ENCODE assay signal across 8 cellular contexts in genomic region chr22:39317756-39318506, GRCh38. TPM values are rescaled to one million over a fixed set of nuclear protein-coding genes. Genes with fewer than 3 reads are reported as not detected.
DNase-seq lines count a peak whose midpoint lies in the region; ATAC-seq and TF ChIP-seq lines count a peak whose summit lies in the region.

No MANE protein-coding gene starts in this region.

- no peak for TF ChIP-seq CTCF in CD8-positive, alpha-beta T cell (IDR thresholded peaks at IDR 0.05)
- TF ChIP-seq CTCF in NB4 (IDR thresholded peaks at IDR 0.05; ENCODE audit: low read depth, low read length) (no peak), neural cell (IDR thresholded peaks at IDR 0.05; ENCODE audit: poor library complexity, severe bottlenecking) (no peak)

- no peak for DNase-seq in CD8-positive, alpha-beta T cell
- no peak for DNase-seq in NB4 (ENCODE audit: low read depth)
- DNase-seq in mesenteric fat pad (ENCODE audit: low spot score): no peak
- DNase-seq in amygdala (lab: John Stamatoyannopoulos, UW): no peak

- peak overlapping the region; percentile 96 for H3K27ac Mint-ChIP-seq in CD8-positive, alpha-beta T cell

- intact Hi-C loops in CD8-positive, alpha-beta T cell (cut with DNase I, micrococcal nuclease): loop anchor here (2.0 to 10.0 kb wide), 7 partner anchors 75 to 923 kb away; partner anchors contain the start of genes APOBEC3C (in 1 of the 2), JOSD1 (in 1 of the 2) and SUN2 (in 1 of the 2)

- H3F3A ChIP-seq in neural cell (ENCODE audit: insufficient read depth, low read length, poor library complexity, severe bottlenecking): no peaks in the 10 kb centered on the region

- WGBS in ectodermal cell, 2 experiments: 14 to 15% methylated on average over 5 to 9 of the region's 9 CpGs

- TF ChIP-seq RAD21 in neural cell (conservative IDR thresholded peaks at IDR 0.05): no peak

- no peaks in the 10 kb centered on the region for H3K9me3 Mint-ChIP-seq in CD8-positive, alpha-beta T cell

- CTCF ChIA-PET in CD8-positive, alpha-beta T cell (lab: Charles Lee): interaction anchor here (0.7 to 12.1 kb wide), 21 partner anchors 11 to 448 kb away, joined by 3 to 386 read pairs (median 6); partner anchors contain the start of genes APOBEC3C, CBX6 and CBX7

- H3K4me1 Mint-ChIP-seq in CD8-positive, alpha-beta T cell (ENCODE audit: low read depth): peaks cover 48% of the 10 kb centered on the region

- TF ChIP-seq EP300 in neural cell (conservative IDR thresholded peaks at IDR 0.05; ENCODE audit: poor library complexity, severe bottlenecking): no peak

- H3K27me3 ChIP-seq in CD8-positive, alpha-beta T cell (ENCODE audit: insufficient read depth, low read length): no peaks in the 10 kb centered on the region
- no peaks in the 10 kb centered on the region for H3K27me3 ChIP-seq in ectodermal cell (ENCODE audit: control insufficient read depth, insufficient read depth, low read length, poor library complexity, severe bottlenecking)
- no peaks in the 10 kb centered on the region for H3K27me3 ChIP-seq in neural cell (ENCODE audit: insufficient read depth, low read depth, low read length)

- no peaks in the 10 kb centered on the region for H3K27me3 Mint-ChIP-seq in CD8-positive, alpha-beta T cell (ENCODE audit: low read depth)

- H3K4me3 ChIP-seq in CD8-positive, alpha-beta T cell (ENCODE audit: low read depth, low read length): peak overlapping the region; percentile 77
- H3K4me3 ChIP-seq in NB4 (ENCODE audit: low read depth, low read length) (peak overlapping the region; percentile 100), ectodermal cell (ENCODE audit: insufficient read depth, low read depth, low read length) (peak overlapping the region; percentile 98), neural cell (ENCODE audit: low read length) (peak overlapping the region; percentile 82)

- peaks cover 48% of the 10 kb centered on the region for H3K4me1 ChIP-seq in CD8-positive, alpha-beta T cell (ENCODE audit: insufficient read depth, low read length)
- peaks cover 28% of the 10 kb centered on the region for H3K4me1 ChIP-seq in ectodermal cell (ENCODE audit: control insufficient read depth, insufficient read depth, low read length)

- no peaks in the 10 kb centered on the region for H3K9me3 ChIP-seq in CD8-positive, alpha-beta T cell (ENCODE audit: low read length)
- H3K9me3 ChIP-seq in ectodermal cell (ENCODE audit: control insufficient read depth, low read length): no peaks in the 10 kb centered on the region
- no peaks in the 10 kb centered on the region for H3K9me3 ChIP-seq in neural cell (ENCODE audit: low read length)

- no peak overlapping the region for H2AFZ ChIP-seq in neural cell (ENCODE audit: low read depth, low read length)

- peaks cover 17% of the 10 kb centered on the region for H4K20me1 ChIP-seq in neural cell (ENCODE audit: insufficient read depth)

- POLR2A ChIA-PET in CD8-positive, alpha-beta T cell (lab: Charles Lee): interaction anchor here (0.9 to 7.0 kb wide), 18 partner anchors 8 to 727 kb away, joined by 3 to 160 read pairs (median 12); partner anchors contain the start of genes ATF4, CBX7, MIEF1 and TAB1

- H3K36me3 ChIP-seq in CD8-positive, alpha-beta T cell (ENCODE audit: insufficient read depth, low read length): peaks cover 55% of the 10 kb centered on the region
- H3K36me3 ChIP-seq in ectodermal cell (ENCODE audit: control insufficient read depth, insufficient read depth, low read length) (peaks cover 54% of the 10 kb centered on the region), neural cell (ENCODE audit: insufficient read depth, low read length) (peaks cover 8% of the 10 kb centered on the region)

- H3K27ac ChIP-seq in CD8-positive, alpha-beta T cell (ENCODE audit: low read depth, low read length): peak overlapping the region; percentile 90
- H3K27ac ChIP-seq in ectodermal cell (ENCODE audit: insufficient read depth, low read depth, low read length, poor library complexity, severe bottlenecking): no peak overlapping the region
- H3K27ac ChIP-seq in neural cell (ENCODE audit: low read length): peak overlapping the region; percentile 99

- no peak for TF ChIP-seq POLR2A in NB4 (IDR thresholded peaks at IDR 0.05; ENCODE audit: extremely low read depth, insufficient read length)

- peaks cover 68% of the 10 kb centered on the region for H3K36me3 Mint-ChIP-seq in CD8-positive, alpha-beta T cell

- peak overlapping the region; percentile 52 for H3K4me2 ChIP-seq in neural cell (ENCODE audit: low read length)

- no peak for ATAC-seq in CD8-positive, alpha-beta T cell
- no peak for ATAC-seq in HG03097 (IDR thresholded peaks at IDR 0.05; ENCODE audit: low FRiP score, unreplicated experiment)
- no peak for ATAC-seq in HG02588 (IDR thresholded peaks at IDR 0.05; ENCODE audit: unreplicated experiment)

- H3K9ac ChIP-seq in neural cell (ENCODE audit: low read length): peak overlapping the region; percentile 99

- H3K9me2 ChIP-seq in neural cell (ENCODE audit: insufficient read depth, low read length): no peaks in the 10 kb centered on the region

- peaks cover 27% of the 10 kb centered on the region for H3K79me2 ChIP-seq in neural cell (replicated peaks; ENCODE audit: insufficient read depth, low read length)

- H3K4me3 Mint-ChIP-seq in CD8-positive, alpha-beta T cell: peak overlapping the region; percentile 96

TF ChIP-seq in neural cell, 6 proteins besides CTCF, POLR2A, EP300 and RAD21:
- TF ChIP-seq EZH2 (IDR thresholded peaks at IDR 0.05; ENCODE audit: borderline replicate concordance, insufficient read depth, low read length, poor library complexity, severe bottlenecking): no peak
- TF ChIP-seq MXI1 (conservative IDR thresholded peaks at IDR 0.05; ENCODE audit: poor library complexity, severe bottlenecking): no peak
- TF ChIP-seq TAF1 (IDR thresholded peaks at IDR 0.05; ENCODE audit: low read depth): no peak
- TF ChIP-seq REST (IDR thresholded peaks at IDR 0.05; ENCODE audit: borderline replicate concordance): no peak
- TF ChIP-seq POLR2AphosphoS5 (IDR thresholded peaks at IDR 0.05): no peak
- TF ChIP-seq SMC3 (conservative IDR thresholded peaks at IDR 0.05; ENCODE audit: poor library complexity): no peak

RNA-seq across cellular contexts. Expression of gene RPL3, which starts 1.5 kb away (rescaled TPM):
- 1,000 to 10,000 TPM; 3,777 to 3,874 TPM for total RNA-seq in CD8-positive, alpha-beta T cell
- 3,399 TPM for polyA plus RNA-seq in ectodermal cell (2013, experiment 1 of 4)
- polyA plus RNA-seq in ectodermal cell (2013, experiment 2 of 4): 3,309 TPM
- polyA plus RNA-seq in ectodermal cell (2013, experiment 3 of 4): 3,318 TPM
- 3,633 TPM for polyA plus RNA-seq in ectodermal cell (2013, experiment 4 of 4)
- 1,527 and 1,646 TPM in 2 replicates for polyA plus RNA-seq in neural cell
- polyA minus RNA-seq in neural cell: 1,279 and 1,307 TPM in 2 replicates
- 1,402 TPM for total RNA-seq in mesenteric fat pad

RNA-seq across cellular contexts. Expression of gene SYNGR1, which starts 31.9 kb away (rescaled TPM):
- 1 to 10 TPM; 1.9 to 2.6 TPM for total RNA-seq in CD8-positive, alpha-beta T cell
- 33.4 TPM for polyA plus RNA-seq in ectodermal cell (2013, experiment 1 of 4)
- 31.1 TPM for polyA plus RNA-seq in ectodermal cell (2013, experiment 2 of 4)
- polyA plus RNA-seq in ectodermal cell (2013, experiment 3 of 4): 30.1 TPM
- 32.9 TPM for polyA plus RNA-seq in ectodermal cell (2013, experiment 4 of 4)
- 68.4 and 85.4 TPM in 2 replicates for polyA plus RNA-seq in neural cell
- 88.6 and 92.4 TPM in 2 replicates for polyA minus RNA-seq in neural cell
- total RNA-seq in mesenteric fat pad: 10.8 TPM
